In genomic region chr1:165539306-165539705, GRCh38 we compare ENCODE assay signal across 17 cellular contexts. TPM values are rescaled to one million over a fixed set of nuclear protein-coding genes. Genes with fewer than 3 reads are reported as not detected.
A peak's percentile ranks its signal among the peaks of the same experiment; 100 is the strongest.
DNase-seq lines count a peak whose midpoint lies in the region; ATAC-seq lines count a peak whose summit lies in the region.
"Had no signal": no experiment of that assay in that cellular context is flagged by ENCODE, and none has a peak within 500 bp of the region (broad histone marks: within the 10 kb centered on the region; RNA-seq: fewer than 3 reads in every experiment).

No MANE protein-coding gene starts in this region.

- H3K9me3 Mint-ChIP-seq in activated CD8-positive, alpha-beta T cell treated with anti-CD3 and anti-CD28 coated beads, Interleukin-2, amount 10 ng/mL, durations not matched to agents 7 days and 5 days (ENCODE audit: insufficient read depth): no peaks in the 10 kb centered on the region
- H3K9me3 Mint-ChIP-seq: HFFc6, type B pancreatic cell had no signal

- H3K4me3 Mint-ChIP-seq in activated CD8-positive, alpha-beta T cell treated with anti-CD3 and anti-CD28 coated beads, Interleukin-2, amount 10 ng/mL, durations not matched to agents 7 days and 5 days: no peak overlapping the region
- H3K4me3 Mint-ChIP-seq: HFFc6, type B pancreatic cell had no signal

- H3K4me1 Mint-ChIP-seq in activated CD8-positive, alpha-beta T cell treated with anti-CD3 and anti-CD28 coated beads, Interleukin-2, amount 10 ng/mL, durations not matched to agents 7 days and 5 days (ENCODE audit: low read depth): no peaks in the 10 kb centered on the region

- ATAC-seq in left ventricle myocardium superior (peak; percentile 42), GM21786 (IDR thresholded peaks at IDR 0.05; ENCODE audit: unreplicated experiment) (no peak)
- ATAC-seq in activated CD8-positive, alpha-beta T cell treated with anti-CD3 and anti-CD28 coated beads, Interleukin-2, amount 10 ng/mL, durations not matched to agents 7 days and 5 days: no peak

- no peak overlapping the region for H3K27ac Mint-ChIP-seq in activated CD8-positive, alpha-beta T cell treated with anti-CD3 and anti-CD28 coated beads, Interleukin-2, amount 10 ng/mL, durations not matched to agents 7 days and 5 days
- H3K27ac Mint-ChIP-seq: HFFc6, type B pancreatic cell had no signal

- H3K4me3 ChIP-seq in SJSA1: no peak overlapping the region
- H3K4me3 ChIP-seq: ascending aorta had no signal

- peaks cover 24% of the 10 kb centered on the region for H3K27me3 Mint-ChIP-seq in activated CD8-positive, alpha-beta T cell treated with anti-CD3 and anti-CD28 coated beads, Interleukin-2, amount 10 ng/mL, durations not matched to agents 7 days and 5 days (ENCODE audit: low read depth)

- POLR2A ChIA-PET in activated CD8-positive, alpha-beta T cell treated with anti-CD3 and anti-CD28 coated beads, Interleukin-2, amount 10 ng/mL, durations not matched to agents 7 days and 5 days (lab: Charles Lee): no interaction called here

- CTCF ChIA-PET in activated CD8-positive, alpha-beta T cell treated with anti-CD3 and anti-CD28 coated beads, Interleukin-2, amount 10 ng/mL, durations not matched to agents 7 days and 5 days (lab: Charles Lee): no interaction called here

- H3K4me1 ChIP-seq in SJSA1 (replicated peaks): peaks cover 7% of the 10 kb centered on the region; the same call in 1 of the 2 replicates

- H3K36me3 ChIP-seq in SJSA1: no peaks in the 10 kb centered on the region
- H3K36me3 ChIP-seq: ascending aorta had no signal

- no peaks in the 10 kb centered on the region for H3K27me3 ChIP-seq in SJSA1 (replicated peaks)
- H3K27me3 ChIP-seq: ascending aorta had no signal

- DNase-seq in CD1c-positive myeloid dendritic cell (ENCODE audit: extremely low spot score) (peak; percentile 12), HT1080 (ENCODE audit: low read depth) (peak; percentile 34), SJSA1 (ENCODE audit: low read depth in 1 of 2, low spot score in 2 of 2) (peak; percentile 19 to 45), left ventricle myocardium superior (no peak), NCI-H524 treated with DMSO at 0.1 percent for 48 hours (lab: John Stamatoyannopoulos, UW) (no peak), NCI-H2227 treated with DMSO at 0.1 percent for 48 hours (lab: John Stamatoyannopoulos, UW) (no peak)
- no peak for DNase-seq in activated CD8-positive, alpha-beta T cell treated with anti-CD3 and anti-CD28 coated beads, Interleukin-2, amount 10 ng/mL, durations not matched to agents 7 days and 5 days
- DNase-seq: activated CD8-positive, alpha-beta memory T cell treated with anti-CD3 and anti-CD28 coated beads for 24 hours; activated gamma-delta T cell; DND-41; HFFc6; NCI-H524; stimulated activated CD4-positive, alpha-beta T cell treated with anti-CD3 and anti-CD28 coated beads, Interleukin-2, amount 100 ng/mL, for 48 hours had no signal

- no peak overlapping the region for H3K27ac ChIP-seq in SJSA1

- no peaks in the 10 kb centered on the region for H3K36me3 Mint-ChIP-seq in activated CD8-positive, alpha-beta T cell treated with anti-CD3 and anti-CD28 coated beads, Interleukin-2, amount 10 ng/mL, durations not matched to agents 7 days and 5 days (ENCODE audit: low read depth)
- H3K36me3 Mint-ChIP-seq: type B pancreatic cell had no signal

- intact Hi-C loops in left ventricle myocardium superior (cut with micrococcal nuclease): no loop called here

- H3K9me3 ChIP-seq in SJSA1 (replicated peaks): no peaks in the 10 kb centered on the region
- H3K9me3 ChIP-seq: ascending aorta had no signal

RNA-seq across cellular contexts. Expression of gene LRRC52, which starts 4.5 kb away (rescaled TPM):
- not detected in 2 replicates for total RNA-seq in HT1080 (2014; rRNA removed; shearing (Covaris generic))
- polyA plus RNA-seq in HT1080 (2015; cell fraction: cytosol; rRNA removed): not detected in 2 replicates
- not detected in 2 replicates for polyA plus RNA-seq in HT1080 (2015; cell fraction: nucleus; rRNA removed)
- not detected in 2 replicates for total RNA-seq in SJSA1 (2014; rRNA removed; shearing (Covaris generic))
- not detected for total RNA-seq in left ventricle myocardium superior
- not detected for total RNA-seq in activated CD8-positive, alpha-beta T cell treated with anti-CD3 and anti-CD28 coated beads, Interleukin-2, amount 10 ng/mL, durations not matched to agents 7 days and 5 days
- total RNA-seq: ascending aorta, HFFc6 had no signal
- polyA plus RNA-seq: keratinocyte had no signal

Comparison
In these comparisons a context has a peak if more than half of its experiments do, and no peak if none do; other contexts are left out.
1. DNase-seq: peak in CD1c-positive myeloid dendritic cell (single experiment), HT1080 (single experiment) and SJSA1 (2 of 2); none in left ventricle myocardium superior (single experiment), NCI-H524 treated with DMSO at 0.1 percent for 48 hours (single experiment), activated CD8-positive, alpha-beta T cell treated with anti-CD3 and anti-CD28 coated beads, Interleukin-2, amount 10 ng/mL, durations not matched to agents 7 days and 5 days (single experiment) and NCI-H2227 treated with DMSO at 0.1 percent for 48 hours (single experiment).